In genomic region chr5:53478411-53479044, GRCh38 we compare ENCODE assay signal across 8 cellular contexts. TPM values are rescaled to one million over a fixed set of nuclear protein-coding genes. Genes with fewer than 3 reads are reported as not detected.
A peak's percentile ranks its signal among the peaks of the same experiment; 100 is the strongest.
DNase-seq lines count a peak whose midpoint lies in the region; ATAC-seq and TF ChIP-seq lines count a peak whose summit lies in the region.

No MANE protein-coding gene starts in this region.

- no peak overlapping the region for H3K27ac ChIP-seq in BLaER1 treated with 17β-estradiol and CSF1 and Interleukin-3, amounts not matched to agents 10 nM and 100 nM
- peak overlapping the region; percentile 84 for H3K27ac ChIP-seq in VCaP

- peaks cover 0 to 4% (median 0%) of the 10 kb centered on the region in 9 donors for H3K9me3 Mint-ChIP-seq in naive thymus-derived CD8-positive, alpha-beta T cell

- H3K4me2 ChIP-seq in BLaER1 treated with 17β-estradiol and CSF1 and Interleukin-3, amounts not matched to agents 10 nM and 100 nM = peak overlapping the region; percentile 69 to 99 (median 72)

- peaks cover 0 to 27% (median 0%) of the 10 kb centered on the region in 11 experiments; a peak in 6 of 22 replicates for H4K20me1 ChIP-seq in BLaER1 treated with 17β-estradiol and CSF1 and Interleukin-3, amounts not matched to agents 10 nM and 100 nM

- POLR2A ChIA-PET in naive thymus-derived CD8-positive, alpha-beta T cell (lab: Charles Lee) = no interaction called here

- no peak overlapping the region for H3K27ac Mint-ChIP-seq in naive thymus-derived CD8-positive, alpha-beta T cell

- H3K4me1 ChIP-seq in BLaER1 treated with 17β-estradiol and CSF1 and Interleukin-3, amounts not matched to agents 10 nM and 100 nM = peaks cover 16 to 44% (median 36%) of the 10 kb centered on the region in 10 experiments

- H3K27me3 Mint-ChIP-seq in naive thymus-derived CD8-positive, alpha-beta T cell = peaks cover 28 to 54% (median 40%) of the 10 kb centered on the region in 5 donors

- peak; percentile 85 for DNase-seq in NCI-H1694 (lab: John Stamatoyannopoulos, UW)
- DNase-seq in fibroblast of gingiva (ENCODE audit: low read depth) = peak; percentile 62
- peak in 3 of 10 donors; percentile 19 to 25 (median 24) for DNase-seq in naive thymus-derived CD8-positive, alpha-beta T cell
- no peak for DNase-seq in cerebellar nuclear complex (lab: John Stamatoyannopoulos, UW)
- no peak for DNase-seq in NCI-H187 treated with DMSO at 0.1 percent for 48 hours (lab: John Stamatoyannopoulos, UW)

- peaks cover 30 to 66% (median 57%) of the 10 kb centered on the region in 11 experiments for H3K27me3 ChIP-seq in BLaER1 treated with 17β-estradiol and CSF1 and Interleukin-3, amounts not matched to agents 10 nM and 100 nM

- ATAC-seq in GM19043 (IDR thresholded peaks at IDR 0.05; ENCODE audit: low read depth, unreplicated experiment) = peak; percentile 39
- ATAC-seq in naive thymus-derived CD8-positive, alpha-beta T cell = no peak

- H3K36me3 ChIP-seq in BLaER1 treated with 17β-estradiol and CSF1 and Interleukin-3, amounts not matched to agents 10 nM and 100 nM = no peaks in the 10 kb centered on the region

- TF ChIP-seq CTCF in VCaP (conservative IDR thresholded peaks at IDR 0.05) = peak; percentile 75

- peak overlapping the region in 1 of 11 experiments; percentile 23; a peak in 2 of 22 replicates for H3K9ac ChIP-seq in BLaER1 treated with 17β-estradiol and CSF1 and Interleukin-3, amounts not matched to agents 10 nM and 100 nM

- no peaks in the 10 kb centered on the region for H3K9me3 ChIP-seq in BLaER1 treated with 17β-estradiol and CSF1 and Interleukin-3, amounts not matched to agents 10 nM and 100 nM (replicated peaks in 1 of 11)

- peak overlapping the region; percentile 13 to 62 (median 49); a peak in 16 of 20 replicates for H3K4me3 ChIP-seq in BLaER1 treated with 17β-estradiol and CSF1 and Interleukin-3, amounts not matched to agents 10 nM and 100 nM

- H3K36me3 Mint-ChIP-seq in naive thymus-derived CD8-positive, alpha-beta T cell = no peaks in the 10 kb centered on the region

- H3K4me3 Mint-ChIP-seq in naive thymus-derived CD8-positive, alpha-beta T cell = peak overlapping the region; percentile 69 to 97 (median 91)

- peaks cover 18 to 44% (median 39%) of the 10 kb centered on the region in 4 donors for H3K4me1 Mint-ChIP-seq in naive thymus-derived CD8-positive, alpha-beta T cell

RNA-seq across cellular contexts. Expression of gene FST, which starts 1.9 kb away (rescaled TPM):
- total RNA-seq in naive thymus-derived CD8-positive, alpha-beta T cell = under 1 TPM; 0.36 to 0.96 TPM
- under 1 TPM in 2 of 3 donors, not detected in 1; 0.30 to 0.39 TPM for polyA plus RNA-seq in naive thymus-derived CD8-positive, alpha-beta T cell

Comparison
In these comparisons a context has a peak if more than half of its experiments do, and no peak if none do; other contexts are left out.
1. DNase-seq: peak in NCI-H1694 (single experiment) and fibroblast of gingiva (single experiment); none in cerebellar nuclear complex (0 of 2) and NCI-H187 treated with DMSO at 0.1 percent for 48 hours (single experiment).